14 cellular contexts compared by ENCODE assay signal in genomic region chr17:27480699-27481098, GRCh38. TPM values are rescaled to one million over a fixed set of nuclear protein-coding genes. Genes with fewer than 3 reads are reported as not detected.
A peak's percentile ranks its signal among the peaks of the same experiment; 100 is the strongest.
DNase-seq lines count a peak whose midpoint lies in the region; ATAC-seq and TF ChIP-seq lines count a peak whose summit lies in the region.
"Had no signal": no experiment of that assay in that cellular context is flagged by ENCODE, and none has a peak within 500 bp of the region (broad histone marks: within the 10 kb centered on the region; RNA-seq: fewer than 3 reads in every experiment).

No MANE protein-coding gene starts in this region.

- intact Hi-C loops in activated naive CD4-positive, alpha-beta T cell treated with anti-CD3 and anti-CD28 coated beads for 36 hours (cut with micrococcal nuclease), result no loop called here
- intact Hi-C loops in activated CD8-positive, alpha-beta T cell treated with anti-CD3 and anti-CD28 coated beads for 36 hours (cut with micrococcal nuclease), result no loop called here

- peaks cover 23% of the 10 kb centered on the region for H3K36me3 Mint-ChIP-seq in activated naive CD4-positive, alpha-beta T cell treated with anti-CD3 and anti-CD28 coated beads for 36 hours (ENCODE audit: low read depth)
- H3K36me3 Mint-ChIP-seq in activated CD8-positive, alpha-beta T cell treated with anti-CD3 and anti-CD28 coated beads for 36 hours (ENCODE audit: low read depth), result peaks cover 10% of the 10 kb centered on the region
- peaks cover 8% of the 10 kb centered on the region for H3K36me3 Mint-ChIP-seq in effector memory CD8-positive, alpha-beta T cell (ENCODE audit: insufficient read depth)

- H3K27me3 Mint-ChIP-seq in activated naive CD4-positive, alpha-beta T cell treated with anti-CD3 and anti-CD28 coated beads for 36 hours (ENCODE audit: low read depth), result no peaks in the 10 kb centered on the region
- no peaks in the 10 kb centered on the region for H3K27me3 Mint-ChIP-seq in activated CD8-positive, alpha-beta T cell treated with anti-CD3 and anti-CD28 coated beads for 36 hours
- no peaks in the 10 kb centered on the region for H3K27me3 Mint-ChIP-seq in effector memory CD8-positive, alpha-beta T cell

- POLR2A ChIA-PET in activated CD8-positive, alpha-beta T cell treated with anti-CD3 and anti-CD28 coated beads for 36 hours (lab: Charles Lee), result interaction anchor here (0.8 to 1.5 kb wide), 9 partner anchors 9 to 121 kb away, joined by 3 to 10 read pairs (median 4); partner anchors contain the start of gene KSR1

- peak overlapping the region; percentile 28 for H3K27ac Mint-ChIP-seq in activated naive CD4-positive, alpha-beta T cell treated with anti-CD3 and anti-CD28 coated beads for 36 hours
- H3K27ac Mint-ChIP-seq in activated CD8-positive, alpha-beta T cell treated with anti-CD3 and anti-CD28 coated beads for 36 hours, result peak overlapping the region; percentile 46
- H3K27ac Mint-ChIP-seq in effector memory CD8-positive, alpha-beta T cell, result peak overlapping the region; percentile 81 to 88

- peak; percentile 25 for ATAC-seq in activated CD8-positive, alpha-beta T cell treated with anti-CD3 and anti-CD28 coated beads for 36 hours
- no peak for ATAC-seq in effector memory CD8-positive, alpha-beta T cell (replicated peaks)
- ATAC-seq: HepG2 had no signal

- CTCF ChIA-PET in activated naive CD4-positive, alpha-beta T cell treated with anti-CD3 and anti-CD28 coated beads for 36 hours (lab: Charles Lee), result interaction anchor here (0.7 to 1.6 kb wide), 3 partner anchors 22 to 100 kb away, joined by 3 to 5 read pairs (median 4); no protein-coding TSS in a partner anchor
- CTCF ChIA-PET in activated CD8-positive, alpha-beta T cell treated with anti-CD3 and anti-CD28 coated beads for 36 hours (lab: Charles Lee), result interaction anchor here (1.0 to 1.9 kb wide), 8 partner anchors 13 to 131 kb away, joined by 3 to 7 read pairs (median 5); no protein-coding TSS in a partner anchor

- no peaks in the 10 kb centered on the region for H3K9me3 Mint-ChIP-seq in activated naive CD4-positive, alpha-beta T cell treated with anti-CD3 and anti-CD28 coated beads for 36 hours
- H3K9me3 Mint-ChIP-seq in activated CD8-positive, alpha-beta T cell treated with anti-CD3 and anti-CD28 coated beads for 36 hours, result no peaks in the 10 kb centered on the region
- H3K9me3 Mint-ChIP-seq in effector memory CD8-positive, alpha-beta T cell, result no peaks in the 10 kb centered on the region

- H3K4me1 Mint-ChIP-seq in activated naive CD4-positive, alpha-beta T cell treated with anti-CD3 and anti-CD28 coated beads for 36 hours (ENCODE audit: low read depth), result peaks cover 72% of the 10 kb centered on the region
- peaks cover 66% of the 10 kb centered on the region for H3K4me1 Mint-ChIP-seq in activated CD8-positive, alpha-beta T cell treated with anti-CD3 and anti-CD28 coated beads for 36 hours (ENCODE audit: low read depth)
- peaks cover 23 to 35% of the 10 kb centered on the region in 2 donors for H3K4me1 Mint-ChIP-seq in effector memory CD8-positive, alpha-beta T cell (ENCODE audit: low read depth in 2 of 2)

- DNase-seq in activated naive CD4-positive, alpha-beta T cell treated with anti-CD3 and anti-CD28 coated beads for 36 hours, result no peak
- DNase-seq in activated naive CD4-positive, alpha-beta T cell treated with anti-CD3 and anti-CD28 coated beads, Interleukin-2, amount 50 U/mL, for 16 hours, result no peak
- no peak for DNase-seq in activated CD8-positive, alpha-beta T cell treated with anti-CD3 and anti-CD28 coated beads for 36 hours
- no peak for DNase-seq in effector memory CD8-positive, alpha-beta T cell
- DNase-seq in NCI-H187 (lab: John Stamatoyannopoulos, UW) (no peak), cortex of kidney (lab: John Stamatoyannopoulos, UW) (no peak), NCI-H1048 (lab: John Stamatoyannopoulos, UW) (no peak)
- DNase-seq: ACHN, cerebellar nuclear complex, foreskin fibroblast, mesenchymal stem cell, NCI-H187 treated with DMSO at 0.1 percent for 48 hours, NCI-H526 had no signal

- no peak for TF ChIP-seq CTCF in activated CD8-positive, alpha-beta T cell treated with anti-CD3 and anti-CD28 coated beads for 36 hours (IDR thresholded peaks at IDR 0.05)

- no peak overlapping the region for H3K4me3 Mint-ChIP-seq in activated naive CD4-positive, alpha-beta T cell treated with anti-CD3 and anti-CD28 coated beads for 36 hours
- no peak overlapping the region for H3K4me3 Mint-ChIP-seq in activated CD8-positive, alpha-beta T cell treated with anti-CD3 and anti-CD28 coated beads for 36 hours
- no peak overlapping the region for H3K4me3 Mint-ChIP-seq in effector memory CD8-positive, alpha-beta T cell

RNA-seq across cellular contexts. Expression of gene KSR1, which starts 24.5 kb away (rescaled TPM):
- total RNA-seq in activated naive CD4-positive, alpha-beta T cell treated with anti-CD3 and anti-CD28 coated beads for 36 hours, result 100 to 1,000 TPM; 179 to 189 TPM
- total RNA-seq in activated CD8-positive, alpha-beta T cell treated with anti-CD3 and anti-CD28 coated beads for 36 hours, result 10 to 100 TPM; 53.9 to 58.2 TPM

Comparison
In these comparisons a context has a peak if more than half of its experiments do, and no peak if none do; other contexts are left out.
1. H3K27ac Mint-ChIP-seq: peak in every context shown above with its lines; median percentile 84 in effector memory CD8-positive, alpha-beta T cell; 46 in activated CD8-positive, alpha-beta T cell treated with anti-CD3 and anti-CD28 coated beads for 36 hours; 28 in activated naive CD4-positive, alpha-beta T cell treated with anti-CD3 and anti-CD28 coated beads for 36 hours.